In the genomic region with DNA sequence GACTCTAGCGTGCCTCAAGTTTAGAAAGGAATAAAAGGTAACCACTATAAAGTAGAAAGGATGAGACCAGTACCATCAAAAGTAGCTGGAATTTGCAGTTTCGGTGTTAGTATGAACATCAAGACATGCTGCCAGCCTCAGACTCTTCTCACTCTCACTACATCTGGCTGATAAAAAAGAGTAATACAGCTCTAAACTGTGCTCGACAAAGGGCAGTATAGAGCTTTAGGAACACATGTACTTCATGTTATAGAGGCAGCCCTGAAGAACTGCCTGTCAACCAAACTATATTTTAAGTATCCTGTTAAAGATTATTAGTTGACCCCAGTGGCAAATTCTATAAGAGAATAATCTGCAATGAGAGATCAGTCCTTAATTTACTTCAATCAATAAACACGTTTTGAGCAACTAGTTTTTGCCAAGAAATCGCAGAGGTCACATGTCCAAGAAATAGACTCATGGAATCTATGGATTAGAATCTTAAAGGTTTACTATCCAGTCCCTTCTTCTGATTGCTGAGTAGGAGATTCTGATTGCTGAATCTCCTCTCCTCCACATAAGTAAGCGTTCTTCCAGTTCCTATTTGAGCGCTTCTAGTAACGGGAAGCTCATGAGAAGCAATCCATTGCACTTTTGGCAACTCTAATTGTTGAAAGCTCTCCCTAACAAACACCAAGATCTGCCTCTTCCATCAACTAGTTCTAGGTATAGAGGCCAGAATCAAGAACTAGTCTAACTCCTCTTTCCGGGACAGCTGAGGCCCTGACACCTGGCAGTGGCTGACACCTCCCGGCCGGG, we compare ENCODE assay signal across 8 cellular contexts. TPM values are rescaled to one million over a fixed set of nuclear protein-coding genes. Genes with fewer than 3 reads are reported as not detected.
DNase-seq lines count a peak whose midpoint lies in the region; ATAC-seq and TF ChIP-seq lines count a peak whose summit lies in the region.

No MANE protein-coding gene starts in this region.

- H3K9ac ChIP-seq in neural progenitor cell: peak overlapping the region; percentile 49

- H3K9me3 ChIP-seq in Peyer's patch (no peaks in the 10 kb centered on the region), neural progenitor cell (ENCODE audit: low read depth) (no peaks in the 10 kb centered on the region)

- H3F3A ChIP-seq in neural progenitor cell (ENCODE audit: low read depth): peaks cover 8% of the 10 kb centered on the region

- H3K4me1 Mint-ChIP-seq in endothelial cell (ENCODE audit: unreplicated experiment) (peaks cover 13% of the 10 kb centered on the region), neural progenitor cell (peaks cover 31% of the 10 kb centered on the region)

- peaks cover 25% of the 10 kb centered on the region for H3K79me2 ChIP-seq in neural progenitor cell (ENCODE audit: low read depth)

- H3K36me3 Mint-ChIP-seq in endothelial cell (ENCODE audit: low read depth, unreplicated experiment) (no peaks in the 10 kb centered on the region), neural progenitor cell (peaks cover 2% of the 10 kb centered on the region)

- H4K20me1 ChIP-seq in neural progenitor cell (ENCODE audit: low read depth): peaks cover 14% of the 10 kb centered on the region

- H3K36me3 ChIP-seq in Peyer's patch (peaks cover 0 to 14% (median 0%) of the 10 kb centered on the region in 3 donors), neural progenitor cell (no peaks in the 10 kb centered on the region)

- peaks cover 11% of the 10 kb centered on the region for H3K27me3 Mint-ChIP-seq in endothelial cell (ENCODE audit: unreplicated experiment)
- no peaks in the 10 kb centered on the region for H3K27me3 Mint-ChIP-seq in neural progenitor cell (ENCODE audit: insufficient read depth, low read depth)

- H3K4me3 ChIP-seq in AG09309 (ENCODE audit: control insufficient read depth, low read depth, low read length) (peak overlapping the region; percentile 95), Peyer's patch (peak overlapping the region; percentile 69 to 99 (median 92)), neural progenitor cell (peak overlapping the region; percentile 86)

- H3K27ac ChIP-seq in Peyer's patch (peak overlapping the region; percentile 90 to 98 (median 94)), neural progenitor cell (no peak overlapping the region)

- H3K4me1 ChIP-seq in Peyer's patch: peaks cover 0 to 30% (median 9%) of the 10 kb centered on the region in 4 donors
- peaks cover 10% of the 10 kb centered on the region for H3K4me1 ChIP-seq in neural progenitor cell

- H2AFZ ChIP-seq in neural progenitor cell (replicated peaks): peak overlapping the region; percentile 94

- no peak for TF ChIP-seq POLR2A in Peyer's patch (IDR thresholded peaks at IDR 0.05)

- H3K9me3 Mint-ChIP-seq in endothelial cell (ENCODE audit: unreplicated experiment) (no peaks in the 10 kb centered on the region), neural progenitor cell (no peaks in the 10 kb centered on the region)

- H3K27ac Mint-ChIP-seq in endothelial cell (ENCODE audit: unreplicated experiment): peak overlapping the region; percentile 80
- peak overlapping the region; percentile 53 for H3K27ac Mint-ChIP-seq in neural progenitor cell

- H3K4me2 ChIP-seq in neural progenitor cell: peak overlapping the region; percentile 91

- DNase-seq in AG09309 (ENCODE audit: low read depth) (no peak), Peyer's patch (no peak), endothelial cell (ENCODE audit: low spot score) (no peak), neural progenitor cell (ENCODE audit: low spot score) (no peak), AG08395 (ENCODE audit: low spot score) (no peak), cerebellum (ENCODE audit: low spot score) (no peak)
- DNase-seq in effector CD4-positive, alpha-beta T cell: no peak

- H3K4me3 Mint-ChIP-seq in endothelial cell (ENCODE audit: unreplicated experiment) (peak overlapping the region; percentile 95), neural progenitor cell (peak overlapping the region; percentile 96)

- TF ChIP-seq CTCF in AG09309 (IDR thresholded peaks at IDR 0.05; ENCODE audit: control insufficient read depth, insufficient read depth, low read depth, low read length, missing control alignments) (no peak), Peyer's patch (IDR thresholded peaks at IDR 0.05) (no peak), endothelial cell (IDR thresholded peaks at IDR 0.05; ENCODE audit: unreplicated experiment) (no peak), neural progenitor cell (IDR thresholded peaks at IDR 0.05) (no peak)

- no peaks in the 10 kb centered on the region for H3K27me3 ChIP-seq in Peyer's patch
- H3K27me3 ChIP-seq in neural progenitor cell: peaks cover 23% of the 10 kb centered on the region

- ATAC-seq in GM21367 (IDR thresholded peaks at IDR 0.05; ENCODE audit: unreplicated experiment): peak; percentile 20

RNA-seq across cellular contexts. Expression of gene XPA, which starts 0.9 kb away (rescaled TPM):
- 10 to 100 TPM; 12.6 to 18.8 (median 14.3) TPM for total RNA-seq in Peyer's patch
- total RNA-seq in endothelial cell (ENCODE audit: unreplicated experiment): 10.0 TPM
- 6.4 and 9.2 TPM in 2 replicates for total RNA-seq in neural progenitor cell (ENCODE audit: low replicate concordance)
- total RNA-seq in cerebellum: 22.0 TPM
